In genomic region chr4:15873117-15873516, GRCh38 we compare ENCODE assay signal across 25 cellular contexts.
"Had no signal": no experiment of that assay in that cellular context is flagged by ENCODE, and none has a peak within 500 bp of the region (broad histone marks: within the 10 kb centered on the region; RNA-seq: fewer than 3 reads in every experiment).

No MANE protein-coding gene starts in this region.

- H3K4me2 ChIP-seq: hepatocyte, neural progenitor cell had no signal

- H3K4me1 Mint-ChIP-seq: activated CD4-positive, alpha-beta T cell treated with anti-CD3 and anti-CD28 coated beads, Interleukin-2, amount 10 ng/mL, durations not matched to agents 7 days and 5 days; activated CD8-positive, alpha-beta memory T cell treated with anti-CD3 and anti-CD28 coated beads, Interleukin-2, amount 10 ng/mL, durations not matched to agents 7 days and 5 days; activated naive CD4-positive, alpha-beta T cell treated with anti-CD3 and anti-CD28 coated beads, Interleukin-2, amount 10 ng/mL, durations not matched to agents 7 days and 5 days; naive thymus-derived CD8-positive, alpha-beta T cell; neural progenitor cell had no signal

- H3K36me3 Mint-ChIP-seq: activated CD8-positive, alpha-beta memory T cell treated with anti-CD3 and anti-CD28 coated beads, Interleukin-2, amount 10 ng/mL, durations not matched to agents 7 days and 5 days; mesothelial cell of epicardium; naive thymus-derived CD8-positive, alpha-beta T cell; neural progenitor cell had no signal

- H3K9ac ChIP-seq: neural progenitor cell had no signal

- H3K36me3 ChIP-seq: cardiac muscle cell, left lung, neural progenitor cell, WERI-Rb-1 had no signal

- H3K4me3 ChIP-seq: body of pancreas, cardiac muscle cell, hepatocyte, left lung, neural progenitor cell had no signal

- H2AFZ ChIP-seq: hepatocyte, neural progenitor cell had no signal

- H3K27me3 Mint-ChIP-seq: progenitor cell of endocrine pancreas had no signal

- DNase-seq: activated CD4-positive, alpha-beta T cell treated with anti-CD3 and anti-CD28 coated beads, Interleukin-2, amount 10 ng/mL, durations not matched to agents 7 days and 5 days; activated CD4-positive, CD25-positive, alpha-beta regulatory T cell treated with anti-CD3 and anti-CD28 coated beads, Interleukin-2, amount 50 U/mL, for 72 hours; activated CD8-positive, alpha-beta memory T cell treated with anti-CD3 and anti-CD28 coated beads, Interleukin-2, amount 10 ng/mL, durations not matched to agents 7 days and 5 days; activated CD8-positive, alpha-beta T cell treated with anti-CD3 and anti-CD28 coated beads for 36 hours; activated effector memory CD4-positive, alpha-beta T cell treated with anti-CD3 and anti-CD28 coated beads, Interleukin-2, amount 50 U/mL, for 16 hours; activated naive CD4-positive, alpha-beta T cell treated with anti-CD3 and anti-CD28 coated beads, Interleukin-2, amount 10 ng/mL, durations not matched to agents 7 days and 5 days; activated T-cell treated with anti-CD3 and anti-CD28 coated beads for 4 hours; effector CD4-positive, alpha-beta T cell; foreskin fibroblast; immature natural killer cell; left lung; mammary epithelial cell; naive thymus-derived CD8-positive, alpha-beta T cell; retina; stimulated activated CD4-positive, alpha-beta T cell treated with anti-CD3 and anti-CD28 coated beads, Interleukin-12 subunit alpha, Interleukin-12 subunit beta, amount 100 ng/mL, for 4 hours; stimulated activated CD4-positive, alpha-beta T cell treated with anti-CD3 and anti-CD28 coated beads, Interleukin-4, amount 100 ng/mL, for 4 hours; stimulated activated naive CD8-positive, alpha-beta T cell treated with anti-CD3 and anti-CD28 coated beads, Interleukin-15, Interleukin-2, amounts not matched to agents 100 U/mL and 50 U/mL, for 24 hours; WERI-Rb-1 had no signal

- ATAC-seq: activated CD8-positive, alpha-beta memory T cell treated with anti-CD3 and anti-CD28 coated beads, Interleukin-2, amount 10 ng/mL, durations not matched to agents 7 days and 5 days; activated CD8-positive, alpha-beta T cell treated with anti-CD3 and anti-CD28 coated beads for 36 hours; body of pancreas; left lung; naive thymus-derived CD8-positive, alpha-beta T cell; stimulated activated naive CD8-positive, alpha-beta T cell treated with anti-CD3 and anti-CD28 coated beads, Interleukin-15, Interleukin-2, amounts not matched to agents 100 U/mL and 50 U/mL, for 24 hours had no signal

- H3K9me3 Mint-ChIP-seq: neural progenitor cell had no signal

- H3K27ac ChIP-seq: body of pancreas, cardiac muscle cell, hepatocyte, left lung, neural progenitor cell, WERI-Rb-1 had no signal

- H3K27me3 ChIP-seq: body of pancreas, cardiac muscle cell, hepatocyte, left lung, neural progenitor cell had no signal

- H3K4me1 ChIP-seq: body of pancreas, left lung, neural progenitor cell had no signal

- H3K79me2 ChIP-seq: hepatocyte had no signal

- H3K4me3 Mint-ChIP-seq: activated CD4-positive, alpha-beta T cell treated with anti-CD3 and anti-CD28 coated beads, Interleukin-2, amount 10 ng/mL, durations not matched to agents 7 days and 5 days; activated CD8-positive, alpha-beta memory T cell treated with anti-CD3 and anti-CD28 coated beads, Interleukin-2, amount 10 ng/mL, durations not matched to agents 7 days and 5 days; activated CD8-positive, alpha-beta T cell treated with anti-CD3 and anti-CD28 coated beads for 36 hours; activated naive CD4-positive, alpha-beta T cell treated with anti-CD3 and anti-CD28 coated beads, Interleukin-2, amount 10 ng/mL, durations not matched to agents 7 days and 5 days; dendritic cell treated with granulocyte-macrophage colony-stimulating factor and Interleukin-4, amounts not matched to agents 40 ng/mL and 50 ng/mL, for 4 days; immature natural killer cell; mesothelial cell of epicardium; naive thymus-derived CD8-positive, alpha-beta T cell; neural progenitor cell had no signal

- H3K9me3 ChIP-seq: body of pancreas, left lung had no signal

- H3K27ac Mint-ChIP-seq: activated CD4-positive, alpha-beta T cell treated with anti-CD3 and anti-CD28 coated beads, Interleukin-2, amount 10 ng/mL, durations not matched to agents 7 days and 5 days; activated CD8-positive, alpha-beta memory T cell treated with anti-CD3 and anti-CD28 coated beads, Interleukin-2, amount 10 ng/mL, durations not matched to agents 7 days and 5 days; activated CD8-positive, alpha-beta T cell treated with anti-CD3 and anti-CD28 coated beads for 36 hours; activated naive CD4-positive, alpha-beta T cell treated with anti-CD3 and anti-CD28 coated beads, Interleukin-2, amount 10 ng/mL, durations not matched to agents 7 days and 5 days; dendritic cell treated with granulocyte-macrophage colony-stimulating factor and Interleukin-4, amounts not matched to agents 40 ng/mL and 50 ng/mL, for 4 days; immature natural killer cell; mesothelial cell of epicardium; naive thymus-derived CD8-positive, alpha-beta T cell; neural progenitor cell; progenitor cell of endocrine pancreas had no signal
